19 cellular contexts compared by ENCODE assay signal in the genomic region with DNA sequence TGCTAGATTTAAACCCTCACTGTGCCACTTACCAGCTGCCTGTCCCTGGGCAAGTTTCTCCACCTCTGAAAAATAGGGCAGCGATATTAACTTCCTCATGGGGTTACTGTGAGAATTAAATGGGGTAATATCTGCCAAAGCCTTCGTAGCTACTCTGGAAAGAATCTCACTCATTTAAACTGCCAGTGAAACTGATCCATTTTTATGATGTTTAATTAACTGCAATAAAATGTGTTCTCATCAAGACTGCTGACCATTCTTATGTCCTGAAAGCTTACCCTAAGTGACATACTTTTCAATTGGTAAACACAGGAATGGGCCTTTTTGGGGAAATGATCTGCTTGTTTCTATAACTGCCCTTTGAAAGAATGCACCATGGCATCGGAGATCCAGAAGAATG. TPM values are rescaled to one million over a fixed set of nuclear protein-coding genes. Genes with fewer than 3 reads are reported as not detected.
DNase-seq lines count a peak whose midpoint lies in the region; ATAC-seq and TF ChIP-seq lines count a peak whose summit lies in the region.
"Had no signal": no experiment of that assay in that cellular context is flagged by ENCODE, and none has a peak within 500 bp of the region (broad histone marks: within the 10 kb centered on the region; RNA-seq: fewer than 3 reads in every experiment).

No MANE protein-coding gene starts in this region.

- peaks cover 1 to 6% (median 5%) of the 10 kb centered on the region in 3 donors for H3K27me3 Mint-ChIP-seq in CD14-positive monocyte (ENCODE audit: low read depth in 3 of 3)

- no TSS peak for BruUV-seq in PC-3 (replicated peaks; lab: Mats Ljungman, UMichigan)

- H2AFZ ChIP-seq in PC-3 (ENCODE audit: low read length): peak overlapping the region; percentile 59

- intact Hi-C loops in CD14-positive monocyte (cut with micrococcal nuclease) (loop anchor here (5.0 to 10.0 kb wide), 2 partner anchors 58 to 300 kb away; no protein-coding TSS in a partner anchor), PC-3 (cut with micrococcal nuclease) (no loop called here)

- H3K27ac ChIP-seq in PC-3 (ENCODE audit: low read length) (peak overlapping the region; percentile 76), foreskin keratinocyte (peak overlapping the region; percentile 50)
- H3K27ac ChIP-seq: SJSA1 had no signal

- peaks cover 45% of the 10 kb centered on the region for H3K4me1 ChIP-seq in PC-3 (ENCODE audit: insufficient read depth, low read length)
- H3K4me1 ChIP-seq in foreskin keratinocyte: peaks cover 4% of the 10 kb centered on the region
- H3K4me1 ChIP-seq: SJSA1 had no signal

- H3K27me3 ChIP-seq in PC-3 (ENCODE audit: low read length) (no peaks in the 10 kb centered on the region), foreskin keratinocyte (no peaks in the 10 kb centered on the region)

- no peaks in the 10 kb centered on the region for H3K36me3 ChIP-seq in PC-3 (ENCODE audit: low read depth, low read length)
- H3K36me3 ChIP-seq: SJSA1 had no signal

- CTCF ChIA-PET in PC-3 (lab: Charles Lee): interaction anchor here (1.4 kb wide), 1 partner anchor 65 kb away, joined by 3 read pairs; no protein-coding TSS in a partner anchor

- H3K4me3 ChIP-seq in PC-3 (ENCODE audit: low read length): no peak overlapping the region
- H3K4me3 ChIP-seq: SJSA1 had no signal

- peak overlapping the region; percentile 85 to 96 (median 92) for H3K27ac Mint-ChIP-seq in CD14-positive monocyte
- H3K27ac Mint-ChIP-seq: H9 had no signal

- peak overlapping the region in 1 of 2 donors; percentile 56 for H3K4me3 Mint-ChIP-seq in CD14-positive monocyte
- H3K4me3 Mint-ChIP-seq: H9 had no signal

- TF ChIP-seq CTCF in CD14-positive monocyte (IDR thresholded peaks at IDR 0.05) (no peak), PC-3 (conservative IDR thresholded peaks at IDR 0.05; ENCODE audit: low read depth, low read length) (no peak), foreskin keratinocyte (conservative IDR thresholded peaks at IDR 0.05) (no peak)

- DNase-seq in CD14-positive monocyte (ENCODE audit: low spot score) (no peak), PC-3 (no peak), foreskin keratinocyte (no peak), pons (ENCODE audit: low spot score) (peak; percentile 7), NCI-H2029 treated with DMSO at 0.1 percent for 48 hours (lab: John Stamatoyannopoulos, UW) (no peak), NCI-H187 treated with DMSO at 0.1 percent for 48 hours (lab: John Stamatoyannopoulos, UW) (no peak)
- DNase-seq: C1 segment of cervical spinal cord, DND-41, H9, KG1, NCI-H1417 treated with DMSO at 0.1 percent for 48 hours, NCI-H1930, NCI-H2171, NCI-H526 had no signal

- peaks cover 9% of the 10 kb centered on the region for H3F3A ChIP-seq in PC-3 (ENCODE audit: low read length, unreplicated experiment)

- peak; percentile 7 for ATAC-seq in PC-3
- no peak for ATAC-seq in foreskin keratinocyte
- ATAC-seq in HG02852 (IDR thresholded peaks at IDR 0.05; ENCODE audit: unreplicated experiment): no peak
- ATAC-seq: Panc1 had no signal

- peak overlapping the region; percentile 44 for H3K4me2 ChIP-seq in PC-3 (ENCODE audit: low read length)

- H3K79me2 ChIP-seq in PC-3 (ENCODE audit: low read length): no peaks in the 10 kb centered on the region

- H3K9me2 ChIP-seq in PC-3 (replicated peaks; ENCODE audit: low read length): no peaks in the 10 kb centered on the region

- POLR2A ChIA-PET in PC-3 (lab: Charles Lee; ENCODE audit: unreplicated experiment): no interaction called here

- no peaks in the 10 kb centered on the region for H3K9me3 ChIP-seq in PC-3 (ENCODE audit: low read length)
- H3K9me3 ChIP-seq: SJSA1 had no signal

- H3K9me3 Mint-ChIP-seq in CD14-positive monocyte: peaks cover 0 to 3% (median 0%) of the 10 kb centered on the region in 7 donors
- H3K9me3 Mint-ChIP-seq: H9 had no signal

- H4K20me1 ChIP-seq in PC-3 (ENCODE audit: low read length): no peaks in the 10 kb centered on the region

- H3K9ac ChIP-seq in PC-3 (ENCODE audit: low read length): peak overlapping the region; percentile 8; the same call in 1 of the 2 replicates

- no peaks in the 10 kb centered on the region for H3K36me3 Mint-ChIP-seq in CD14-positive monocyte

- H3K4me1 Mint-ChIP-seq in CD14-positive monocyte: peaks cover 38% of the 10 kb centered on the region

RNA-seq across cellular contexts. Expression of a gene that starts 7.2 kb away (rescaled TPM):
- polyA plus RNA-seq in CD14-positive monocyte (10 to 100 TPM in 1 of 2 donors, 1 to 10 TPM in 1; 7.2 to 10.2 TPM), foreskin keratinocyte (63.5 and 82.0 TPM in 2 replicates)
- total RNA-seq in PC-3 (2014; rRNA removed) (67.9 and 108 TPM in 2 replicates), foreskin keratinocyte (28.4 and 42.4 TPM in 2 replicates)

RNA-seq across cellular contexts. Expression of a gene that starts 21.0 kb away (rescaled TPM):
- polyA plus RNA-seq in CD14-positive monocyte (under 1 TPM; 0.46 to 0.65 TPM), foreskin keratinocyte (0.02 and 0.03 TPM in 2 replicates)
- total RNA-seq in PC-3 (2014; rRNA removed) (0.06 TPM in 1 of 2 replicates, not detected in the other), foreskin keratinocyte (not detected in 2 replicates)
- total RNA-seq: G401, H9, SJSA1 had no signal

RNA-seq across cellular contexts. Expression of a gene that starts 32.6 kb away (rescaled TPM):
- under 1 TPM in 1 of 2 donors, not detected in 1; 0.40 TPM for polyA plus RNA-seq in CD14-positive monocyte
- total RNA-seq in PC-3 (2014; rRNA removed): not detected in 2 replicates
- not detected in 2 replicates for total RNA-seq in foreskin keratinocyte
- polyA plus RNA-seq in foreskin keratinocyte: not detected in 2 replicates
- total RNA-seq: G401, H9, HT-29, SJSA1 had no signal

RNA-seq across cellular contexts. Expression of a gene that starts 49.6 kb away (rescaled TPM):
- polyA plus RNA-seq in CD14-positive monocyte (not detected), foreskin keratinocyte (not detected in 2 replicates)
- total RNA-seq in PC-3 (2014; rRNA removed) (not detected in 2 replicates), foreskin keratinocyte (not detected in 2 replicates)
- total RNA-seq: G401, H9, HT-29, SJSA1 had no signal
